15 cellular contexts compared by ENCODE assay signal in the genomic region with DNA sequence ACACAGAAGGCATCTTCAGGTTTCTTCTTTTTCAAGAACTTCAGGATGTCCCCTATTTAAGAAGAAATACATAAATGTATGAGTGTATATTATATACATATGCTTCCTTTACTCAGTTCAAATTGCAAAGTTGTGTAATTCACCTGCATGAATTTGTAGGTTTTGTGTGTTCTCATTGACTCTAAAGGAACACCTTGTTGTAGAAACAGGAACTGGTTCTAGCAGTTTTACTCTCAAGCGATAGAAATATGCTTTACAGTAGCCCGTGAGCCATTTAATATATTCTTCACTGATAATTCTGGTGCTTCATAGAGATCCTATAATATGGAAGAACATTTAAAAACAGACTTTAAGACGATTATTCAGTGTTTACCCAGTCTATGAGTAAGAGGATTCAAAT.
"Had no signal": no experiment of that assay in that cellular context is flagged by ENCODE, and none has a peak within 500 bp of the region (broad histone marks: within the 10 kb centered on the region; RNA-seq: fewer than 3 reads in every experiment).

No MANE protein-coding gene starts in this region.

- ATAC-seq: activated T-cell treated with anti-CD3 and anti-CD28 coated beads, Interleukin-2, amount 50 U/mL, for 72 hours; left lobe of liver; mucosa of descending colon; stimulated activated naive CD8-positive, alpha-beta T cell treated with anti-CD3 and anti-CD28 coated beads, Interleukin-15, Interleukin-2, amounts not matched to agents 100 U/mL and 50 U/mL, for 24 hours had no signal

- DNase-seq: activated CD4-positive, alpha-beta T cell treated with anti-CD3 and anti-CD28 coated beads, Interleukin-2, amount 50 U/mL, for 4 hours; activated T-cell treated with anti-CD3 and anti-CD28 coated beads, Interleukin-2, amount 50 U/mL, for 72 hours; adrenal gland; colonic mucosa; effector CD4-positive, alpha-beta T cell; foreskin melanocyte; head of caudate nucleus; mammary epithelial cell; mucosa of descending colon; ovary; sigmoid colon; stimulated activated naive CD8-positive, alpha-beta T cell treated with anti-CD3 and anti-CD28 coated beads, Interleukin-15, Interleukin-2, amounts not matched to agents 100 U/mL and 50 U/mL, for 24 hours had no signal

- H3K4me3 Mint-ChIP-seq: activated T-cell treated with anti-CD3 and anti-CD28 coated beads, Interleukin-2, amount 50 U/mL, for 72 hours; T-helper 1 cell treated with Interleukin-12 subunit alpha and Interleukin-12 subunit beta and Interleukin-4 antibody, amounts not matched to agents 30 μg/mL and 1 μg/mL, for 36 hours; type B pancreatic cell had no signal

- H3K27me3 Mint-ChIP-seq: type B pancreatic cell had no signal

- H3K27ac Mint-ChIP-seq: activated T-cell treated with anti-CD3 and anti-CD28 coated beads, Interleukin-2, amount 50 U/mL, for 72 hours; T-helper 1 cell treated with Interleukin-12 subunit alpha and Interleukin-12 subunit beta and Interleukin-4 antibody, amounts not matched to agents 30 μg/mL and 1 μg/mL, for 36 hours; type B pancreatic cell had no signal

- H3K9me3 Mint-ChIP-seq: activated T-cell treated with anti-CD3 and anti-CD28 coated beads, Interleukin-2, amount 50 U/mL, for 72 hours; T-helper 1 cell treated with Interleukin-12 subunit alpha and Interleukin-12 subunit beta and Interleukin-4 antibody, amounts not matched to agents 30 μg/mL and 1 μg/mL, for 36 hours; type B pancreatic cell had no signal
